In the genomic region with DNA sequence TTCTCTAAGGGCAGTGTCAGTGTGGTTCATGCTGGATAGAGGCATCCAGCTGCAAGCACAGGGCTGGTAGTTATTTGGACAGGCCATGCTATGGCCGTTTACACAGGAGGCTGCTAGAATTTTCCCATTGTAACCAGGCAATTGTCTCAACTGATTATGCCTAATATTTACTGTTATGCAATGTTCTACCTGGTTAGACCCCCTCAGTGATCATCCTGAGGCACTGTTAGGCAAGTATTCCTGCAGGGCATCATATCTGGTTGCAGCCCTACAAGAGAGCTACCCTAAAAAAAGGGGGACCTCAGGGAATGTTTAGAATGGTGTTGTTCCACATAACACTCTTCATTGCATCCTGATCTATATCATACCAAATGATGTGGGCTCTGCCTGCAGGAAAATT, we compare ENCODE assay signal across 3 cellular contexts.
"Had no signal": no experiment of that assay in that cellular context is flagged by ENCODE, and none has a peak within 500 bp of the region (broad histone marks: within the 10 kb centered on the region; RNA-seq: fewer than 3 reads in every experiment).

No MANE protein-coding gene starts in this region.

- DNase-seq: GDM1, GF-D8 had no signal

- H3K4me3 ChIP-seq: GM12878 had no signal
